Comparison of ENCODE assay signal across 15 cellular contexts in the genomic region with DNA sequence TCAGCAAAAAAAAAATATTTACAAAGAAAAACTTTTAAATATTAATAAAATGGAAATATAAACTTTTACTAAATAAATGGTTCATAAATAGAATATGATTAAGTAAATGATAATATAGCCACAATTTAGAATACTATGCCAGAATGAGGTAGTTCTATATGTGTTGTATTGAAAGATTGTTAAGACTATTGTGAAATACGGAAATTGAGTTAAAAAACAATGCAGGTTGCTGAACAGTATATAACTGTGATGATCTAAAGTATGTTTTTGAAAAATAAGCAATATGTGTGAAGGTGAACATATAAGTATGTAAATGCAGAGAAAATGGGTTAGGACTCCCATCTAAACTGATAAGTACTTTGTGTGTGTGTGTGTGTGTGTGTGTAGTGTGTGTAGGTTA. TPM values are rescaled to one million over a fixed set of nuclear protein-coding genes. Genes with fewer than 3 reads are reported as not detected.
DNase-seq lines count a peak whose midpoint lies in the region; ATAC-seq, FAIRE-seq and TF ChIP-seq lines count a peak whose summit lies in the region.
"Had no signal": no experiment of that assay in that cellular context is flagged by ENCODE, and none has a peak within 500 bp of the region (broad histone marks: within the 10 kb centered on the region; RNA-seq: fewer than 3 reads in every experiment).

No MANE protein-coding gene starts in this region.

- peaks cover 23% of the 10 kb centered on the region for H3K4me1 ChIP-seq in OCI-LY7 (ENCODE audit: insufficient read depth, low read length, poor library complexity, severe bottlenecking)
- H3K4me1 ChIP-seq in pancreas: peaks cover 0 to 6% (median 6%) of the 10 kb centered on the region in 3 donors

- H3K27ac ChIP-seq in OCI-LY7 (ENCODE audit: low read depth, low read length, poor library complexity, severe bottlenecking) (no peak overlapping the region), pancreas (no peak overlapping the region)

- no peaks in the 10 kb centered on the region for H3K27me3 ChIP-seq in pancreas

- peaks cover 11% of the 10 kb centered on the region; the same call in 1 of the 2 replicates for H3K79me2 ChIP-seq in OCI-LY7 (ENCODE audit: insufficient read depth, low read depth, low read length)

- H3K9me3 Mint-ChIP-seq in Calu3 (ENCODE audit: low read depth, unreplicated experiment): peaks cover 3% of the 10 kb centered on the region
- no peaks in the 10 kb centered on the region for H3K9me3 Mint-ChIP-seq in endothelial cell (ENCODE audit: unreplicated experiment)
- H3K9me3 Mint-ChIP-seq in nephron: no peaks in the 10 kb centered on the region

- H3K9me2 ChIP-seq in OCI-LY7 (ENCODE audit: insufficient read depth, low read length): no peaks in the 10 kb centered on the region; the same call in 1 of the 2 replicates

- H3K4me3 Mint-ChIP-seq in Calu3 (ENCODE audit: low read depth, unreplicated experiment) (peak overlapping the region; percentile 87), endothelial cell (ENCODE audit: unreplicated experiment) (peak overlapping the region; percentile 96), nephron (peak overlapping the region; percentile 54 to 99 (median 95))

- ATAC-seq in pancreas: no peak
- no peak for ATAC-seq in GM18505 (IDR thresholded peaks at IDR 0.05; ENCODE audit: unreplicated experiment)
- no peak for ATAC-seq in HG03520 (IDR thresholded peaks at IDR 0.05; ENCODE audit: unreplicated experiment)

- H2AFZ ChIP-seq in OCI-LY7 (ENCODE audit: low read length): no peak overlapping the region

- CTCF ChIA-PET in Calu3 (lab: Charles Lee) (no interaction called here), OCI-LY7 (lab: Charles Lee; ENCODE audit: unreplicated experiment) (no interaction called here)

- H3K27ac Mint-ChIP-seq in Calu3 (ENCODE audit: unreplicated experiment) (peak overlapping the region; percentile 79), endothelial cell (ENCODE audit: unreplicated experiment) (peak overlapping the region; percentile 13), nephron (no peak overlapping the region)
- H3K27ac Mint-ChIP-seq: activated naive CD8-positive, alpha-beta T cell treated with anti-CD3 and anti-CD28 coated beads, Interleukin-2, amount 50 U/mL, for 24 hours had no signal

- no peaks in the 10 kb centered on the region for H3K27me3 Mint-ChIP-seq in Calu3 (ENCODE audit: unreplicated experiment)
- peaks cover 2% of the 10 kb centered on the region for H3K27me3 Mint-ChIP-seq in endothelial cell (ENCODE audit: unreplicated experiment)
- no peaks in the 10 kb centered on the region for H3K27me3 Mint-ChIP-seq in nephron (ENCODE audit: low read depth)
- H3K27me3 Mint-ChIP-seq: B cell; stimulated activated memory B cell treated with anti-CD40 and anti-IgM and Interleukin-4, amounts not matched to agents 10 μg/mL and 1 μg/mL and 100 μg/mL, for 72 hours had no signal

- H3K36me3 Mint-ChIP-seq in Calu3 (ENCODE audit: insufficient read depth, unreplicated experiment): peaks cover 30% of the 10 kb centered on the region
- H3K36me3 Mint-ChIP-seq in endothelial cell (ENCODE audit: low read depth, unreplicated experiment): peaks cover 29% of the 10 kb centered on the region
- H3K36me3 Mint-ChIP-seq in nephron (ENCODE audit: low read depth): peaks cover 72% of the 10 kb centered on the region

- H3K9me3 ChIP-seq in OCI-LY7 (ENCODE audit: low read length): no peaks in the 10 kb centered on the region
- no peaks in the 10 kb centered on the region for H3K9me3 ChIP-seq in pancreas

- no peak for TF ChIP-seq POLR2A in GM18505 (IDR thresholded peaks at IDR 0.05; ENCODE audit: borderline replicate concordance, extremely low read depth, insufficient read depth, insufficient read length)

- no peak for FAIRE-seq in pancreas (lab: Jason Lieb, UNC)

- peak overlapping the region; percentile 68; the same call in 1 of the 2 replicates for H3K4me2 ChIP-seq in OCI-LY7 (ENCODE audit: low read length)

- H3K36me3 ChIP-seq in OCI-LY7 (ENCODE audit: insufficient read depth, low read length) (peaks cover 39% of the 10 kb centered on the region), pancreas (peaks cover 0 to 28% (median 8%) of the 10 kb centered on the region in 3 donors)

- no peaks in the 10 kb centered on the region for H3K4me1 Mint-ChIP-seq in Calu3 (ENCODE audit: low read depth, unreplicated experiment)
- H3K4me1 Mint-ChIP-seq in endothelial cell (ENCODE audit: unreplicated experiment): peaks cover 10% of the 10 kb centered on the region
- peaks cover 15% of the 10 kb centered on the region for H3K4me1 Mint-ChIP-seq in nephron

- intact Hi-C loops in Calu3 (cut with micrococcal nuclease; ENCODE audit: unreplicated experiment) (loop anchor here (2.0 to 5.0 kb wide), 2 partner anchors 25 to 137 kb away; a partner anchor contains a TSS), OCI-LY7 (cut with micrococcal nuclease; ENCODE audit: unreplicated experiment) (loop anchor here (2.0 kb wide), 1 partner anchor 25 kb away; a partner anchor contains a TSS), pancreas (cut with DNase I) (no loop called here)

- POLR2A ChIA-PET in OCI-LY7 (lab: Charles Lee): interaction anchor here (0.6 to 0.7 kb wide), 2 partner anchors 34 to 111 kb away, joined by 3 read pairs; no protein-coding TSS in a partner anchor

- no peak overlapping the region for H3K4me3 ChIP-seq in OCI-LY7 (ENCODE audit: low read depth, low read length, poor library complexity, severe bottlenecking)
- peak overlapping the region in 1 of 4 donors; percentile 93 for H3K4me3 ChIP-seq in pancreas

- BruUV-seq in Calu3 (replicated peaks; lab: Mats Ljungman, UMichigan): no TSS peak
- BruUV-seq in OCI-LY7 (replicated peaks; lab: Mats Ljungman, UMichigan): no TSS peak

- TF ChIP-seq CTCF in Calu3 (IDR thresholded peaks at IDR 0.05; ENCODE audit: unreplicated experiment) (no peak), OCI-LY7 (conservative IDR thresholded peaks at IDR 0.05; ENCODE audit: low read length) (no peak), endothelial cell (IDR thresholded peaks at IDR 0.05; ENCODE audit: unreplicated experiment) (no peak), nephron (IDR thresholded peaks at IDR 0.05; ENCODE audit: unreplicated experiment in 3 of 3) (no peak), pancreas (IDR thresholded peaks at IDR 0.05) (no peak)

- DNase-seq in Calu3: no peak
- DNase-seq in OCI-LY7 (ENCODE audit: low spot score): no peak
- no peak for DNase-seq in endothelial cell (ENCODE audit: low spot score)
- DNase-seq in NCI-H187 (lab: John Stamatoyannopoulos, UW): no peak
- DNase-seq in pancreas: no peak
- DNase-seq: activated naive CD8-positive, alpha-beta T cell treated with anti-CD3 and anti-CD28 coated beads, Interleukin-2, amount 50 U/mL, for 24 hours; DMS79 treated with DMSO at 0.1 percent for 48 hours; NCI-H1694 treated with DMSO at 0.1 percent for 48 hours; NCI-H748 treated with DMSO at 0.1 percent for 48 hours; stimulated activated CD4-positive, alpha-beta T cell treated with anti-CD3 and anti-CD28 coated beads, Interleukin-4, amount 100 ng/mL, for 1 hour had no signal

- H4K20me1 ChIP-seq in OCI-LY7 (ENCODE audit: insufficient read depth, low read length): no peaks in the 10 kb centered on the region

- WGBS in pancreas, 2 donors: 83 to 86% methylated on average over 1 of the region's 1 CpG

RNA-seq across cellular contexts. Expression of a gene that starts 1.2 kb away (rescaled TPM):
- total RNA-seq in Calu3 (2022): 11.3 and 11.8 TPM in 2 replicates
- 9.0 and 11.9 TPM in 2 replicates for total RNA-seq in OCI-LY7 (2014; rRNA removed; shearing (Covaris generic))
- total RNA-seq in OCI-LY7 (2022): 8.6 and 9.5 TPM in 2 replicates
- 29.1 TPM for total RNA-seq in endothelial cell (ENCODE audit: unreplicated experiment)
- total RNA-seq in pancreas: 1 to 10 TPM; 2.6 to 5.1 (median 3.0) TPM
- polyA plus RNA-seq in pancreas: 1 to 10 TPM; 1.8 to 3.1 TPM

RNA-seq across cellular contexts. Expression of a gene that starts 24.9 kb away (rescaled TPM):
- total RNA-seq in Calu3 (2022): 12.0 and 14.0 TPM in 2 replicates
- 2.8 and 4.4 TPM in 2 replicates for total RNA-seq in OCI-LY7 (2014; rRNA removed; shearing (Covaris generic))
- total RNA-seq in OCI-LY7 (2022): 4.8 and 6.4 TPM in 2 replicates
- 29.6 TPM for total RNA-seq in endothelial cell (ENCODE audit: unreplicated experiment)
- 10 to 100 TPM in 1 of 6 donors, 1 to 10 TPM in 5; 5.4 to 12.1 (median 6.7) TPM for total RNA-seq in pancreas
- 1 to 10 TPM; 5.3 to 7.2 TPM for polyA plus RNA-seq in pancreas

Comparison
In these comparisons a context has a peak if more than half of its experiments do, and no peak if none do; other contexts are left out.
1. H3K27ac Mint-ChIP-seq: peak in Calu3 (single experiment) and endothelial cell (single experiment); none in nephron (0 of 3).
2. intact Hi-C loops: an anchor here in Calu3 (2.0 to 5.0 kb wide) and OCI-LY7 (2.0 kb wide); none called in pancreas.
3. Peak in every context shown above with its lines, with median percentiles within 50 percentile points of each other: H3K4me3 Mint-ChIP-seq.